ENCODE assay signal across 25 cellular contexts in the genomic region with DNA sequence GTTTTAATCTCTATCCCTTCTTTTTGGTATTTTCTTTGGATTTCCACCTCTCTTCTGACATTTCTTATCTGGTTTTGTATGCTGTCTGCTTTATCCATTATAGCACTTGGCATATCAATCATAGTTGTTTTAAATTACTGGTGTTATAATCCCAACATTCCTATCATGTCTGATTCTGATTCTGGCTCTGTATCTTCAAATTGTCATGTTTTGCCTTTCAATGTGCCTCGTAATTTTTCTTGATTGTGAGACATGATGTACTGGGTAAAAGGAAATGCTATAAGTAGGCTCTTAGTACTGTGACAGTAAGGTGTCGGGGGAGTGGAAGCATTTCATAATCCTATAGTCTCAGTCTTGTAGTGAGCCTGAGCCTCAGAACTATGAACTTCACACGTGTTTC.
"Had no signal": no experiment of that assay in that cellular context is flagged by ENCODE, and none has a peak within 500 bp of the region (broad histone marks: within the 10 kb centered on the region; RNA-seq: fewer than 3 reads in every experiment).

No MANE protein-coding gene starts in this region.

- DNase-seq: colonic mucosa; dermis blood vessel endothelial cell; dorsolateral prefrontal cortex; effector CD4-positive, alpha-beta T cell; effector CD8-positive, alpha-beta T cell; effector memory CD4-positive, alpha-beta T cell; effector memory CD8-positive, alpha-beta T cell; endodermal cell; erythroblast; esophagus squamous epithelium; foreskin fibroblast; foreskin keratinocyte; foreskin melanocyte; gastrocnemius medialis; glutamatergic neuron; head of caudate nucleus; heart left ventricle; heart right ventricle had no signal

- H3K9me3 ChIP-seq: colonic mucosa had no signal

- FAIRE-seq: colon, endometrium, endothelial cell of umbilical vein had no signal

- H3K27me3 ChIP-seq: colonic mucosa, dorsolateral prefrontal cortex, esophagus muscularis mucosa, esophagus squamous epithelium, foreskin keratinocyte, gastrocnemius medialis, gastroesophageal sphincter, heart left ventricle, heart right ventricle had no signal

- H3K27ac ChIP-seq: colonic mucosa, coronary artery, dorsolateral prefrontal cortex, epithelial cell of prostate, esophagus muscularis mucosa, esophagus squamous epithelium, foreskin keratinocyte, gastrocnemius medialis, gastroesophageal sphincter, heart left ventricle, heart right ventricle had no signal

- H3K4me3 ChIP-seq: colonic mucosa, coronary artery, dorsolateral prefrontal cortex, esophagus muscularis mucosa, esophagus squamous epithelium, gastrocnemius medialis, gastroesophageal sphincter, heart left ventricle, heart right ventricle had no signal

- H3K36me3 ChIP-seq: colonic mucosa, esophagus muscularis mucosa, esophagus squamous epithelium, gastrocnemius medialis, gastroesophageal sphincter, heart left ventricle, heart right ventricle had no signal
